7 cellular contexts compared by ENCODE assay signal in the genomic region with DNA sequence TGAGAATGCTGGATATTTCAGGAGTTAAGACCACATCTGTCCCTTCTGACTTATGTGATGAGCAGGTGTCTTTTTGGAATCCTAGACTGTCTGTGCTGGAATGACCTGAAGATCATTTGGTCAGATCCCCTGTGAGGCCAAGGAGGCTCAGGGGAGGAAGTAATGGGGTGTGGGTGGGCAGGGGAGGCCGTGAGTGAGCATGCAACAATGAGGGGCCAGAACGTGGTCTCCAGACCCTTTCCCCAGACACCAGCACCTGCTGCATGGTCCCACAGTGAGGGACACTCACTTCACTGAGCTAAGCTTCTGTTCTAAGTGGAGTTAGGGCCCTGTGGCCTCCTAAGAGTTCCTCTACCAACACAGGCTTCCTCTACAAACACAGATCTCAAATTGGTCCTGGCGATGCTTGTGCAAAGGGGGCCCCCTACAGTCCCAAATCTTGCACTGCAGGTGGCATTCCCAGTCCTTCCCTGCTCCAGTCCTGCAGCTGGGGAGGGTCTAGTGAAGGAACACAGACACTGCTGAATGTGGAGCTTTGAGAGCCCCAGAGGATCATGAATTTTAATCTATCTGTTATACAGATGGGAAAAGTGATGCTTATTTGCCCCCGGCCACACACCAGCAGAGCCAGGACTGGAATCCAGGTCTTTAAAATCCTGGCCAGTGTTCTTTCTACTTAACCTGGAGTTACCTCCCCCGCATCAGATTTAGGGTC.
DNase-seq lines count a peak whose midpoint lies in the region; ATAC-seq and TF ChIP-seq lines count a peak whose summit lies in the region.

No MANE protein-coding gene starts in this region.

- H3K27me3 ChIP-seq in GM06990 (replicated peaks; ENCODE audit: control insufficient read depth, insufficient read depth, low read length): no peaks in the 10 kb centered on the region; the same call in 1 of the 2 replicates

- ATAC-seq in GM19328 (IDR thresholded peaks at IDR 0.05; ENCODE audit: unreplicated experiment): no peak

- no peaks in the 10 kb centered on the region for H3K36me3 ChIP-seq in GM06990 (ENCODE audit: control insufficient read depth, insufficient read depth, low read length)

- no peak for DNase-seq in GM06990 (ENCODE audit: extremely low read depth, insufficient read length)
- DNase-seq in NCI-H1105 treated with DMSO at 0.1 percent for 48 hours (lab: John Stamatoyannopoulos, UW): peak; percentile 85
- DNase-seq in SKM-1 (lab: John Stamatoyannopoulos, UW; ENCODE audit: unreplicated experiment): peak; percentile 44
- peak; percentile 62 to 89 for DNase-seq in T47D (ENCODE audit: low read depth in 1 of 2, low spot score in 1 of 2)
- DNase-seq in islet precursor cell: peak; percentile 94
- peak in 2 of 3 donors; percentile 28 to 40 for DNase-seq in stimulated activated CD4-positive, alpha-beta T cell treated with anti-CD3 and anti-CD28 coated beads, Interleukin-12 subunit alpha, Interleukin-12 subunit beta, amount 100 ng/mL, for 48 hours (ENCODE audit: low read depth in 2 of 3, low spot score in 1 of 3)

- H3K4me3 ChIP-seq in GM06990 (replicated peaks; ENCODE audit: low read depth, low read length): no peak overlapping the region

- in situ Hi-C loops in T47D (cut with HindIII; ENCODE audit: low pct_unique_long_range_greater_than_20kb, low sequenced_read_pairs): no loop called here

- peak; percentile 86 for TF ChIP-seq CTCF in GM06990 (IDR thresholded peaks at IDR 0.05; ENCODE audit: insufficient read depth, low read length, poor library complexity, severe bottlenecking)
